ENCODE assay signal across 34 cellular contexts in genomic region chr9:131173995-131174394, GRCh38.
"Had no signal": no experiment of that assay in that cellular context is flagged by ENCODE, and none has a peak within 500 bp of the region (broad histone marks: within the 10 kb centered on the region; RNA-seq: fewer than 3 reads in every experiment).

No MANE protein-coding gene starts in this region.

- H3K27me3 ChIP-seq: adrenal gland, body of pancreas, brain microvascular endothelial cell, breast epithelium had no signal

- H3K9me3 ChIP-seq: adrenal gland, body of pancreas, breast epithelium had no signal

- H3K27ac Mint-ChIP-seq: activated B cell treated with CpG ODN at 0.5 μM for 24 hours; activated CD4-positive, alpha-beta memory T cell treated with anti-CD3 and anti-CD28 coated beads for 36 hours; activated CD8-positive, alpha-beta T cell treated with anti-CD3 and anti-CD28 coated beads for 36 hours; activated naive CD8-positive, alpha-beta T cell treated with anti-CD3 and anti-CD28 coated beads for 36 hours; activated T-cell treated with anti-CD3 and anti-CD28 coated beads, Interleukin-2, amount 50 U/mL, for 72 hours; activated T-helper 1 cell treated with anti-CD3 and anti-CD28 coated beads, Interleukin-12 subunit alpha, Interleukin-12 subunit beta, Interleukin-2, Interleukin-4 antibody, amounts not matched to agents 30 ng/mL and 10 ng/mL and 1 ng/mL, durations not matched to agents 14 hours and 24 hours and 36 hours; activated T-helper 17 cell treated with anti-CD3 and anti-CD28 coated beads, Interleukin-2, amount 50 U/mL, for 72 hours; T-helper 1 cell treated with Interleukin-12 subunit alpha and Interleukin-12 subunit beta and Interleukin-4 antibody, amounts not matched to agents 30 μg/mL and 1 μg/mL, for 36 hours; T-helper 2 cell treated with Interferon-gamma antibody and Interleukin-4, amounts not matched to agents 5 μg/mL and 100 μg/mL, for 36 hours had no signal

- ATAC-seq: activated CD8-positive, alpha-beta T cell treated with anti-CD3 and anti-CD28 coated beads for 36 hours; body of pancreas had no signal

- H3K4me3 ChIP-seq: adrenal gland, body of pancreas, breast epithelium had no signal

- H3K27ac ChIP-seq: adrenal gland, body of pancreas, brain microvascular endothelial cell, breast epithelium, VCaP had no signal

- H3K4me3 Mint-ChIP-seq: activated B cell treated with CpG ODN at 0.5 μM for 24 hours; activated CD4-positive, alpha-beta memory T cell treated with anti-CD3 and anti-CD28 coated beads for 36 hours; activated CD8-positive, alpha-beta T cell treated with anti-CD3 and anti-CD28 coated beads for 36 hours; activated naive CD4-positive, alpha-beta T cell treated with anti-CD3 and anti-CD28 coated beads for 36 hours; activated naive CD8-positive, alpha-beta T cell treated with anti-CD3 and anti-CD28 coated beads for 36 hours; activated T-cell treated with anti-CD3 and anti-CD28 coated beads, Interleukin-2, amount 50 U/mL, for 4 hours; activated T-cell treated with anti-CD3 and anti-CD28 coated beads, Interleukin-2, amount 50 U/mL, for 72 hours; activated T-helper 1 cell treated with anti-CD3 and anti-CD28 coated beads, Interleukin-12 subunit alpha, Interleukin-12 subunit beta, Interleukin-2, Interleukin-4 antibody, amounts not matched to agents 30 ng/mL and 10 ng/mL and 1 ng/mL, durations not matched to agents 14 hours and 24 hours and 36 hours; activated T-helper 17 cell treated with anti-CD3 and anti-CD28 coated beads, Interleukin-2, amount 50 U/mL, for 72 hours; T-helper 1 cell treated with Interleukin-12 subunit alpha and Interleukin-12 subunit beta and Interleukin-4 antibody, amounts not matched to agents 30 μg/mL and 1 μg/mL, for 36 hours; T-helper 2 cell treated with Interferon-gamma antibody and Interleukin-4, amounts not matched to agents 5 μg/mL and 100 μg/mL, for 36 hours had no signal

- DNase-seq: activated B cell treated with CpG ODN at 0.5 μM for 24 hours; activated CD4-positive, alpha-beta memory T cell treated with anti-CD3 and anti-CD28 coated beads for 36 hours; activated CD4-positive, alpha-beta T cell treated with anti-CD3 and anti-CD28 coated beads for 48 hours; activated CD4-positive, alpha-beta T cell treated with anti-CD3 and anti-CD28 coated beads, Interleukin-2, amount 50 U/mL, for 1 hour; activated CD4-positive, alpha-beta T cell treated with anti-CD3 and anti-CD28 coated beads, Interleukin-2, amount 50 U/mL, for 4 hours; activated CD4-positive, CD25-positive, alpha-beta regulatory T cell treated with anti-CD3 and anti-CD28 coated beads, Interleukin-2, amount 50 U/mL, for 72 hours; activated CD8-positive, alpha-beta memory T cell treated with anti-CD3 and anti-CD28 coated beads, Interleukin-2, amount 50 U/mL, for 4 hours; activated CD8-positive, alpha-beta T cell treated with anti-CD3 and anti-CD28 coated beads for 36 hours; activated effector memory CD4-positive, alpha-beta T cell treated with anti-CD3 and anti-CD28 coated beads, Interleukin-2, amount 50 U/mL, for 16 hours; activated gamma-delta T cell treated with Interleukin-2 at 50 U/mL for 16 hours; activated naive CD4-positive, alpha-beta T cell; activated naive CD4-positive, alpha-beta T cell treated with anti-CD3 and anti-CD28 coated beads for 36 hours; activated naive CD4-positive, alpha-beta T cell treated with anti-CD3 and anti-CD28 coated beads, Interleukin-2, amount 50 U/mL, for 16 hours; activated naive CD8-positive, alpha-beta T cell treated with anti-CD3 and anti-CD28 coated beads for 36 hours; activated T-cell treated with anti-CD3 and anti-CD28 coated beads for 4 hours; activated T-cell treated with anti-CD3 and anti-CD28 coated beads, Interleukin-2, amount 50 U/mL, for 4 hours; adrenal gland; amniotic stem cell; aorta; body of pancreas; brain microvascular endothelial cell; central memory CD4-positive, alpha-beta T cell; cerebellar nuclear complex; T-helper 1 cell; T-helper 2 cell; T-helper 9 cell had no signal

- H3K27me3 Mint-ChIP-seq: activated B cell treated with CpG ODN at 0.5 μM for 24 hours; activated CD4-positive, alpha-beta memory T cell treated with anti-CD3 and anti-CD28 coated beads for 36 hours; activated CD8-positive, alpha-beta T cell treated with anti-CD3 and anti-CD28 coated beads for 36 hours; activated naive CD8-positive, alpha-beta T cell treated with anti-CD3 and anti-CD28 coated beads for 36 hours; activated T-helper 17 cell treated with anti-CD3 and anti-CD28 coated beads, Interleukin-2, amount 50 U/mL, for 72 hours had no signal

- H3K4me1 ChIP-seq: adrenal gland, body of pancreas, breast epithelium had no signal

- H3K9me3 Mint-ChIP-seq: activated B cell treated with CpG ODN at 0.5 μM for 24 hours; activated naive CD4-positive, alpha-beta T cell treated with anti-CD3 and anti-CD28 coated beads, Interleukin-2, amount 50 U/mL, for 72 hours; activated naive CD8-positive, alpha-beta T cell treated with anti-CD3 and anti-CD28 coated beads for 36 hours; activated T-cell treated with anti-CD3 and anti-CD28 coated beads, Interleukin-2, amount 50 U/mL, for 4 hours; activated T-cell treated with anti-CD3 and anti-CD28 coated beads, Interleukin-2, amount 50 U/mL, for 72 hours; activated T-helper 1 cell treated with anti-CD3 and anti-CD28 coated beads, Interleukin-12 subunit alpha, Interleukin-12 subunit beta, Interleukin-2, Interleukin-4 antibody, amounts not matched to agents 30 ng/mL and 10 ng/mL and 1 ng/mL, durations not matched to agents 14 hours and 24 hours and 36 hours; activated T-helper 17 cell treated with anti-CD3 and anti-CD28 coated beads, Interleukin-2, amount 50 U/mL, for 72 hours; T-helper 1 cell treated with Interleukin-12 subunit alpha and Interleukin-12 subunit beta and Interleukin-4 antibody, amounts not matched to agents 30 μg/mL and 1 μg/mL, for 36 hours; T-helper 2 cell treated with Interferon-gamma antibody and Interleukin-4, amounts not matched to agents 5 μg/mL and 100 μg/mL, for 36 hours had no signal
